ENCODE assay signal across 8 cellular contexts in the genomic region with DNA sequence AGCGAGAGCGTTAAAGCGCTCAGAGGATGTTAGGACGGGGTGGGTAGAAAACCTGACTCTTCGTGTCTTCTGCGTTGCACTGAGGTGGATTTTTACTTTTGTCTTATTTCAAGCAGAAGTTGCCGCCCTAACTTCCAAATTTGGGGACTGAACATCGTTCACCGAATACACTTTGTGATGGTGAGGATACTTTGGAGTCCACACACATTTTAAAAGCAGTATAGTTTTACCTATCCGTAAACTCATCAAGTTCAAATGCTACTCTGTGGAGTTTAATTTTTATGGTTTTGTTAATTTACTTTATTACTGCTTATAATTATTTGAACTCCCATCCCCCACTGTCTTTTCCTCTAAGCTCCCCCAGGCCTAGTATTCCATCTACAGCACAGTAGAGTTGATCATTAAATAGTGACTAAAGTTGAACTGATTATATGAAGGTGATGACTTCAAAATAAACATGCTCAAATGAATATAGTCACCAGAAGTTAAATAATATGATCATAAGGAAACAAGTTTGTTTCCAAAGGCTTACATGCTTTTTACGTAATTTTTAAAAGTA. TPM values are rescaled to one million over a fixed set of nuclear protein-coding genes. Genes with fewer than 3 reads are reported as not detected.
DNase-seq lines count a peak whose midpoint lies in the region; ATAC-seq, FAIRE-seq and TF ChIP-seq lines count a peak whose summit lies in the region.

No MANE protein-coding gene starts in this region.

- no peak for ATAC-seq in left ventricle myocardium superior
- no peak for ATAC-seq in K562
- ATAC-seq in memory B cell (ENCODE audit: low read depth): no peak
- ATAC-seq in aorta (ENCODE audit: low FRiP score): no peak

- peaks cover 18% of the 10 kb centered on the region for H3K79me2 ChIP-seq in K562 (ENCODE audit: control insufficient read depth, insufficient read depth, low read length)

- BruUV-seq in K562 (replicated peaks; lab: Mats Ljungman, UMichigan): no TSS peak

- H3K4me3 ChIP-seq in right atrium auricular region: peak overlapping the region; percentile 77 to 84
- peak overlapping the region; percentile 79 for H3K4me3 ChIP-seq in K562
- peak overlapping the region; percentile 81 to 86 for H3K4me3 ChIP-seq in aorta (ENCODE audit: low read length in 2 of 2)

- TF ChIP-seq CTCF in right atrium auricular region (IDR thresholded peaks at IDR 0.05) (no peak), K562 (IDR thresholded peaks at IDR 0.05 in 2 of 3, conservative IDR thresholded peaks at IDR 0.05 in 1 of 3; ENCODE audit: insufficient read depth in 2 of 3, low read depth in 1 of 3, low read length in 3 of 3) (no peak)

- H3K9me1 ChIP-seq in K562 (ENCODE audit: control insufficient read depth, insufficient read depth, low read length): no peaks in the 10 kb centered on the region

- H3K27ac ChIP-seq in right atrium auricular region (peak overlapping the region; percentile 97 to 100), K562 (ENCODE audit: extremely low read depth, low read depth, low read length) (peak overlapping the region; percentile 84), aorta (ENCODE audit: low read depth in 1 of 2, low read length in 2 of 2) (peak overlapping the region; percentile 100)

- H3K27me3 Mint-ChIP-seq in memory B cell: no peaks in the 10 kb centered on the region

- TF ChIP-seq POLR2A in K562 (conservative IDR thresholded peaks at IDR 0.05): 0 out of 2 replicates have a peak, but pooled peaks have one; percentile 5

- H3K4me1 Mint-ChIP-seq in memory B cell: peaks cover 9% of the 10 kb centered on the region

- H3K4me2 ChIP-seq in K562 (ENCODE audit: insufficient read depth, low read length): peak overlapping the region; percentile 83

- peak overlapping the region; percentile 87 for H3K4me3 Mint-ChIP-seq in memory B cell

- POLR2A ChIA-PET in K562 (lab: Yijun Ruan, JAX): interaction anchor here (0.6 kb wide), 1 partner anchor 582 kb away, joined by 3 read pairs; no protein-coding TSS in a partner anchor

- peak; percentile 51 for FAIRE-seq in K562 (lab: Jason Lieb, UNC)

- H3K36me3 Mint-ChIP-seq in memory B cell: peaks cover 4% of the 10 kb centered on the region

- H3K9me3 ChIP-seq in right atrium auricular region (no peaks in the 10 kb centered on the region), K562 (replicated peaks; ENCODE audit: control insufficient read depth, insufficient read depth, low read depth, low read length) (no peaks in the 10 kb centered on the region), aorta (ENCODE audit: control insufficient read depth, low read length) (no peaks in the 10 kb centered on the region)

- peak overlapping the region; percentile 60 for H3K27ac Mint-ChIP-seq in memory B cell

- TF ChIP-seq RAD21 in K562 (CRISPR knock-in tag; conservative IDR thresholded peaks at IDR 0.05 in 1 of 2, IDR thresholded peaks at IDR 0.05 in 1 of 2): no peak

- WGBS in K562 (ENCODE audit: insufficient coverage, low coverage, missing lambda C conversion rate): 3% methylated on average over 11 of the region's 11 CpGs
- WGBS in aorta, 2 donors: 6 to 7% methylated on average over 11 of the region's 11 CpGs

- peaks cover 4% of the 10 kb centered on the region for H3K36me3 ChIP-seq in right atrium auricular region
- peaks cover 26% of the 10 kb centered on the region; the same call in 2 of the 3 replicates for H3K36me3 ChIP-seq in K562 (ENCODE audit: control insufficient read depth, insufficient read depth, low read length)
- H3K36me3 ChIP-seq in aorta (ENCODE audit: control insufficient read depth in 1 of 2, insufficient read depth in 2 of 2, low read length in 1 of 2): no peaks in the 10 kb centered on the region

- H2AFZ ChIP-seq in K562 (ENCODE audit: low read depth, low read length): peak overlapping the region; percentile 94

- H4K20me1 ChIP-seq in K562 (replicated peaks; ENCODE audit: control insufficient read depth, insufficient read depth, low read length): no peaks in the 10 kb centered on the region

- H3K9ac ChIP-seq in K562 (ENCODE audit: insufficient read depth in 1 of 2, low read depth in 2 of 2, low read length in 2 of 2): peak overlapping the region; percentile 86 to 94

- peaks cover 0 to 36% of the 10 kb centered on the region in 2 donors for H3K4me1 ChIP-seq in right atrium auricular region
- H3K4me1 ChIP-seq in K562 (replicated peaks in 1 of 2; ENCODE audit: control insufficient read depth in 2 of 2, insufficient read depth in 2 of 2, low read length in 2 of 2): peaks cover 11 to 17% of the 10 kb centered on the region in 2 experiments
- H3K4me1 ChIP-seq in aorta (ENCODE audit: control insufficient read depth in 1 of 2, insufficient read depth in 2 of 2, low read length in 2 of 2): peaks cover 3 to 6% of the 10 kb centered on the region in 2 donors

- DNase-seq in right atrium auricular region (ENCODE audit: low spot score) (no peak), left ventricle myocardium superior (no peak), K562 (ENCODE audit: extremely low read depth in 1 of 4, low spot score in 3 of 4) (no peak), memory B cell (ENCODE audit: low spot score in 2 of 2) (no peak), aorta (no peak), mesenteric fat pad (ENCODE audit: low spot score) (no peak), HuH-7 (ENCODE audit: low spot score) (no peak)
- no peak for DNase-seq in activated CD4-positive, alpha-beta T cell treated with anti-CD3 and anti-CD28 coated beads for 4 hours

- no peaks in the 10 kb centered on the region for H3K27me3 ChIP-seq in right atrium auricular region
- H3K27me3 ChIP-seq in K562 (ENCODE audit: control insufficient read depth in 2 of 2, insufficient read depth in 2 of 2, low read length in 2 of 2): no peaks in the 10 kb centered on the region
- no peaks in the 10 kb centered on the region for H3K27me3 ChIP-seq in aorta (ENCODE audit: control insufficient read depth in 1 of 2, insufficient read depth in 2 of 2, low read length in 1 of 2)

- intact Hi-C loops in left ventricle myocardium superior (cut with micrococcal nuclease): no loop called here
- intact Hi-C loops in K562 (cut with micrococcal nuclease): no loop called here
- intact Hi-C loops in aorta (cut with DNase I): loop anchor here in 1 of 2 donors (10.0 kb wide), 1 partner anchor 71 kb away; a partner anchor contains a TSS

- in situ Hi-C loops in K562 (cut with MboI): no loop called here

- TF ChIP-seq EP300 in K562 (IDR thresholded peaks at IDR 0.05; ENCODE audit: low read length): no peak

- H3K9me3 Mint-ChIP-seq in memory B cell: no peaks in the 10 kb centered on the region

- CTCF ChIA-PET in K562 (lab: Yijun Ruan, JAX; ENCODE audit: low intra/inter-chr PET ratio): no interaction called here

TF ChIP-seq in K562, 482 proteins besides CTCF, POLR2A, EP300 and RAD21 (continues in another document):
- no peak for TF ChIP-seq ZNF165 (CRISPR knock-in tag; IDR thresholded peaks at IDR 0.05; ENCODE audit: borderline replicate concordance)

RNA-seq across cellular contexts. Expression of a gene that starts 0.6 kb away (rescaled TPM):
- total RNA-seq in right atrium auricular region (10 to 100 TPM; 59.2 to 60.3 TPM), left ventricle myocardium superior (17.1 TPM), K562 (2014; rRNA removed) (7.4 and 8.1 TPM in 2 replicates), K562 (2014; rRNA removed; fragmentation: Illumina TruSeq; extraction: Trizol) (14.5 and 17.9 TPM in 2 replicates), K562 (2015; rRNA removed; fragmentation: Illumina TruSeq; extraction: Trizol) (14.4 and 17.9 TPM in 2 replicates), K562 (2021) (9.6 and 10.4 TPM in 2 replicates), aorta (100 to 1,000 TPM; 104 to 134 TPM), mesenteric fat pad (37.9 TPM)
- 24.0 and 29.3 TPM in 2 replicates for total RNA-seq in K562 (2011; cell fraction: chromatin; rRNA removed; ENCODE audit: low replicate concordance)
- total RNA-seq in K562 (2011; cell fraction: nucleolus; rRNA removed): 13.2 and 16.2 TPM in 2 replicates
- 13.5 and 18.2 TPM in 2 replicates for total RNA-seq in K562 (2011; cell fraction: nucleoplasm; rRNA removed)
- polyA plus RNA-seq in K562 (2011; rRNA removed) (4.2 and 5.6 TPM in 2 replicates), K562 (2014; fragmentation: Illumina TruSeq; extraction: Trizol) (9.9 and 10.8 TPM in 2 replicates), K562 (2014; fragmentation: Nextera tagmentation; extraction: Ambion mirVana) (1 to 10 TPM; 3.6 to 5.1 TPM), K562 (2014; rRNA removed) (6.5 and 9.4 TPM in 2 replicates), aorta (100 to 1,000 TPM in 1 of 2 donors, 10 to 100 TPM in 1; 40.6 to 103 TPM)
- 2.3 and 2.7 TPM in 2 replicates for polyA plus RNA-seq in K562 (2011; cell fraction: cytosol; rRNA removed)
- polyA plus RNA-seq in K562 (2011; cell fraction: nucleus; rRNA removed): 4.7 and 7.6 TPM in 2 replicates
- 6.5 and 6.7 TPM in 2 replicates for polyA plus RNA-seq in K562 (2012)
- polyA minus RNA-seq in K562 (2011; rRNA and poly(A)+ RNA removed): 8.5 and 10.3 TPM in 2 replicates
- 2.6 and 5.2 TPM in 2 replicates for polyA minus RNA-seq in K562 (2011; cell fraction: cytosol; rRNA and poly(A)+ RNA removed)
- polyA minus RNA-seq in K562 (2011; cell fraction: nucleus; rRNA and poly(A)+ RNA removed): 7.8 and 9.0 TPM in 2 replicates

RNA-seq across cellular contexts. Expression of a gene that starts 38.0 kb away (rescaled TPM):
- total RNA-seq in right atrium auricular region (10 to 100 TPM; 15.6 to 21.3 TPM), left ventricle myocardium superior (18.9 TPM), K562 (2014; rRNA removed) (7.1 and 9.5 TPM in 2 replicates), K562 (2014; rRNA removed; fragmentation: Illumina TruSeq; extraction: Trizol) (13.9 and 18.6 TPM in 2 replicates), K562 (2015; rRNA removed; fragmentation: Illumina TruSeq; extraction: Trizol) (11.2 and 13.7 TPM in 2 replicates), K562 (2021) (10.9 and 12.3 TPM in 2 replicates), aorta (10 to 100 TPM; 45.6 to 52.8 TPM), mesenteric fat pad (32.9 TPM)
- 20.0 and 109 TPM in 2 replicates for total RNA-seq in K562 (2011; cell fraction: chromatin; rRNA removed; ENCODE audit: low replicate concordance)
- 13.7 and 18.2 TPM in 2 replicates for total RNA-seq in K562 (2011; cell fraction: nucleolus; rRNA removed)
- total RNA-seq in K562 (2011; cell fraction: nucleoplasm; rRNA removed): 20.6 and 33.0 TPM in 2 replicates
- polyA plus RNA-seq in K562 (2011; rRNA removed) (11.3 and 11.8 TPM in 2 replicates), K562 (2014; fragmentation: Illumina TruSeq; extraction: Trizol) (8.9 and 10.3 TPM in 2 replicates), K562 (2014; fragmentation: Nextera tagmentation; extraction: Ambion mirVana) (1 to 10 TPM; 3.1 to 3.7 TPM), K562 (2014; rRNA removed) (6.2 and 7.2 TPM in 2 replicates), aorta (10 to 100 TPM in 1 of 2 donors, 1 to 10 TPM in 1; 7.4 to 14.8 TPM)
- 2.1 and 3.2 TPM in 2 replicates for polyA plus RNA-seq in K562 (2011; cell fraction: cytosol; rRNA removed)
- 9.1 and 10.1 TPM in 2 replicates for polyA plus RNA-seq in K562 (2011; cell fraction: nucleus; rRNA removed)
- polyA plus RNA-seq in K562 (2012): 6.7 and 10.2 TPM in 2 replicates
- polyA minus RNA-seq in K562 (2011; rRNA and poly(A)+ RNA removed): 23.0 and 37.6 TPM in 2 replicates
- 9.6 and 10.0 TPM in 2 replicates for polyA minus RNA-seq in K562 (2011; cell fraction: cytosol; rRNA and poly(A)+ RNA removed)
- polyA minus RNA-seq in K562 (2011; cell fraction: nucleus; rRNA and poly(A)+ RNA removed): 13.1 and 18.0 TPM in 2 replicates
